Comparison of ENCODE assay signal across 20 cellular contexts in the genomic region with DNA sequence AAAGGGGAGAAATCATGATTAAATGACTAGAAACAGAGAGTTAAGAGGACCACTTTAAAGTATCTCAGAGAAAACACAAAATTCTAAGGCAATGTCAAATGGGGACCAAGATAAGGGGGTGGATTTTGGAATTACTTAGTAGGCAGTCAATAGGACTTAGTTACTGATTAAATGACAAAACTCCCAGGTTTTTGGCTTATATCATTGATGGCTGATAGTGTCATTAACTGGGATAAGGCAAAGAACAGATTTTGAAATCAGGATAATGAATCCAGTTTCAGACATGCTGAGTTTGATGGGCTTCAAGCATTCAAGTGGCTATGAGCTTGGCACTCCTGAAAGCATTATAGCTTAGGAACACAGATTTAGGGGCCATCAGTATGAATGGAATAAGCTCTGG.
"Had no signal": no experiment of that assay in that cellular context is flagged by ENCODE, and none has a peak within 500 bp of the region (broad histone marks: within the 10 kb centered on the region; RNA-seq: fewer than 3 reads in every experiment).

No MANE protein-coding gene starts in this region.

- ATAC-seq: foreskin keratinocyte; left colon; lower lobe of right lung; mucosa of descending colon; stimulated activated naive CD8-positive, alpha-beta T cell treated with anti-CD3 and anti-CD28 coated beads, Interleukin-15, amount 100 ng/mL, for 72 hours had no signal

- H3K27ac ChIP-seq: foreskin keratinocyte, lower lobe of right lung, neural progenitor cell, SJSA1, transverse colon had no signal

- H3K27me3 ChIP-seq: foreskin keratinocyte, neural progenitor cell, SJSA1, transverse colon had no signal

- H3K27ac Mint-ChIP-seq: dendritic cell treated with granulocyte-macrophage colony-stimulating factor and Interleukin-4, amounts not matched to agents 40 ng/mL and 50 ng/mL, for 4 days; neural progenitor cell had no signal

- H3K27me3 Mint-ChIP-seq: activated CD4-positive, alpha-beta T cell treated with anti-CD3 and anti-CD28 coated beads, Interleukin-2, amount 10 ng/mL, durations not matched to agents 7 days and 5 days; brain; dendritic cell treated with granulocyte-macrophage colony-stimulating factor and Interleukin-4, amounts not matched to agents 40 ng/mL and 50 ng/mL, for 4 days; progenitor cell of endocrine pancreas; stimulated activated naive CD8-positive, alpha-beta T cell treated with anti-CD3 and anti-CD28 coated beads, Interleukin-15, amount 100 ng/mL, for 72 hours had no signal

- H3K4me1 Mint-ChIP-seq: brain, neural progenitor cell had no signal

- H3K4me3 Mint-ChIP-seq: activated CD4-positive, alpha-beta T cell treated with anti-CD3 and anti-CD28 coated beads, Interleukin-2, amount 10 ng/mL, durations not matched to agents 7 days and 5 days; brain; dendritic cell treated with granulocyte-macrophage colony-stimulating factor and Interleukin-4, amounts not matched to agents 40 ng/mL and 50 ng/mL, for 4 days; neural progenitor cell; stimulated activated naive CD8-positive, alpha-beta T cell treated with anti-CD3 and anti-CD28 coated beads, Interleukin-15, amount 100 ng/mL, for 72 hours had no signal

- H3K4me3 ChIP-seq: lower lobe of right lung, mucosa of descending colon, neural progenitor cell, SJSA1, transverse colon had no signal

- H3K9me3 ChIP-seq: lower lobe of right lung, mucosa of descending colon, SJSA1, transverse colon had no signal

- H3K9me3 Mint-ChIP-seq: activated CD4-positive, alpha-beta T cell treated with anti-CD3 and anti-CD28 coated beads, Interleukin-2, amount 10 ng/mL, durations not matched to agents 7 days and 5 days; brain; dendritic cell treated with granulocyte-macrophage colony-stimulating factor and Interleukin-4, amounts not matched to agents 40 ng/mL and 50 ng/mL, for 4 days; neural progenitor cell; stimulated activated naive CD8-positive, alpha-beta T cell treated with anti-CD3 and anti-CD28 coated beads, Interleukin-15, amount 100 ng/mL, for 72 hours had no signal

- H3K4me1 ChIP-seq: foreskin keratinocyte, lower lobe of right lung, neural progenitor cell, SJSA1, transverse colon had no signal

- DNase-seq: activated CD4-positive, alpha-beta T cell treated with anti-CD3 and anti-CD28 coated beads, Interleukin-2, amount 10 ng/mL, durations not matched to agents 7 days and 5 days; activated CD8-positive, alpha-beta memory T cell treated with anti-CD3 and anti-CD28 coated beads, Interleukin-2, amount 50 U/mL, for 48 hours; aorta; effector CD4-positive, alpha-beta T cell; erythroblast; foreskin keratinocyte; left colon; lower lobe of right lung; mesendoderm; mucosa of descending colon; retina; stimulated activated CD4-positive, alpha-beta T cell treated with anti-CD3 and anti-CD28 coated beads, Interleukin-4, amount 100 ng/mL, for 24 hours; stimulated activated naive CD8-positive, alpha-beta T cell treated with anti-CD3 and anti-CD28 coated beads, Interleukin-15, amount 100 ng/mL, for 72 hours; T-helper 1 cell; transverse colon had no signal
